ENCODE assay signal across 16 cellular contexts in the genomic region with DNA sequence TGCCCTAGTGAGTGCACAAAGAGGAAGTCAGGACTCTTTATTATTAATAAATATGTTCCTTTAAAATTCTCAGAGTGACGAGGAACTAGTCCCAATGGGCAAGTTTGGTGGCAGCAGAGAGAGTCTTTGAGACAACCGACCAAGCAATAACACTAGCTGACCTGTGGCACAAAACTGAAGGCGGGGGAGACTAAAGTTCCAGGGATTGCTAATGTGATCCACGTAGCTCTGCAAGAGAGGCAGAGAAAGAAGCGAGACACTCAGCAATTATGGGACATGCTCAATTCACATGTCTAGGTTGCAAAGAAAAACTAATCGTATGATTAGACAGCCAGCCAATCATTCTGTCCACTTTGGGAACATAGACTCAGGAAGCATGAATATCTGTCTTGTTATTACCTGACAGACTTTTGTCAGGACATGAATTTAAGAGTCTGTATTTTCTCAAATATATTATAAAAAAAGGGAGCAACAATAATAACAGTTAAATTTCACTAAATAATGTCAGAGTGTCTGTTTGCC.
DNase-seq lines count a peak whose midpoint lies in the region; ATAC-seq and TF ChIP-seq lines count a peak whose summit lies in the region.
"Had no signal": no experiment of that assay in that cellular context is flagged by ENCODE, and none has a peak within 500 bp of the region (broad histone marks: within the 10 kb centered on the region; RNA-seq: fewer than 3 reads in every experiment).

No MANE protein-coding gene starts in this region.

- H3K9me3 Mint-ChIP-seq in H9: no peaks in the 10 kb centered on the region
- H3K9me3 Mint-ChIP-seq: CD4-positive, alpha-beta T cell; T-cell had no signal

- H2BK20ac ChIP-seq in H9 (ENCODE audit: low read depth, low read length, poor library complexity, severe bottlenecking): peak overlapping the region; percentile 60

- H4K8ac ChIP-seq in H9 (replicated peaks; ENCODE audit: insufficient read length, low read depth, low read length): no peak overlapping the region

- H2AFZ ChIP-seq in H9 (ENCODE audit: low read length) (no peak overlapping the region), hepatocyte (peak overlapping the region; percentile 17)

- no peak overlapping the region for H3K4ac ChIP-seq in H9 (ENCODE audit: low read depth, low read length)

- peaks cover 0 to 4% of the 10 kb centered on the region in 2 experiments; a peak in 1 of 4 replicates for H3K4me1 Mint-ChIP-seq in H9
- H3K4me1 Mint-ChIP-seq: T-cell had no signal

- H3K27ac Mint-ChIP-seq in H9: no peak overlapping the region
- H3K27ac Mint-ChIP-seq: CD4-positive, alpha-beta T cell; T-cell had no signal

- no peaks in the 10 kb centered on the region for H3K79me2 ChIP-seq in H9 (ENCODE audit: insufficient read depth, low read length)
- H3K79me2 ChIP-seq in hepatocyte: no peaks in the 10 kb centered on the region

- no peak overlapping the region for H2BK5ac ChIP-seq in H9 (ENCODE audit: insufficient read length, low read length)

- no peak overlapping the region for H4K5ac ChIP-seq in H9 (ENCODE audit: insufficient read length, low read depth, low read length)

- no peaks in the 10 kb centered on the region for H3K27me3 Mint-ChIP-seq in H9 (ENCODE audit: low read depth)

- no peak overlapping the region for H3K9ac ChIP-seq in H9 (ENCODE audit: extremely low read depth, insufficient read length, low read length)
- H3K9ac ChIP-seq: BLaER1 treated with 17β-estradiol and CSF1 and Interleukin-3, amounts not matched to agents 10 nM and 100 nM had no signal

- WGBS in H9 (ENCODE audit: extremely low coverage, insufficient read length, low lambda C conversion rate): no CpG with 5 or more reads among the region's 6 CpGs
- 79% methylated on average over 6 of the region's 6 CpGs for WGBS in hepatocyte (ENCODE audit: low lambda C conversion rate, missing lambda C conversion rate)

- no peak overlapping the region for H3K18ac ChIP-seq in H9 (ENCODE audit: insufficient read length, low read depth, low read length)

- H3K9me2 ChIP-seq in hepatocyte (replicated peaks; ENCODE audit: insufficient read depth): no peaks in the 10 kb centered on the region

- no peak overlapping the region for H3K56ac ChIP-seq in H9 (ENCODE audit: insufficient read length, low read depth, low read length)

- H3K27me3 ChIP-seq in H9 (ENCODE audit: insufficient read depth, low read length) (no peaks in the 10 kb centered on the region), hepatocyte (no peaks in the 10 kb centered on the region), H7 (ENCODE audit: control insufficient read depth, insufficient read depth, low read length) (no peaks in the 10 kb centered on the region)
- H3K27me3 ChIP-seq: BLaER1 treated with 17β-estradiol and CSF1 and Interleukin-3, amounts not matched to agents 10 nM and 100 nM; MG63 had no signal

- H2BK15ac ChIP-seq in H9 (ENCODE audit: low read depth, low read length): no peak overlapping the region

- ATAC-seq in mucosa of descending colon (peak; percentile 45), HG03342 (IDR thresholded peaks at IDR 0.05; ENCODE audit: unreplicated experiment) (no peak)

- no peaks in the 10 kb centered on the region for H3K23me2 ChIP-seq in H9 (ENCODE audit: insufficient read length, low read depth, low read length, poor library complexity, severe bottlenecking)

- H3K36me3 ChIP-seq in hepatocyte (replicated peaks; ENCODE audit: insufficient read depth, low read depth) (no peaks in the 10 kb centered on the region), mucosa of descending colon (ENCODE audit: low read depth) (no peaks in the 10 kb centered on the region), H7 (replicated peaks; ENCODE audit: control insufficient read depth, insufficient read depth, low read length) (no peaks in the 10 kb centered on the region)
- H3K36me3 ChIP-seq: BLaER1 treated with 17β-estradiol and CSF1 and Interleukin-3, amounts not matched to agents 10 nM and 100 nM; MG63 had no signal

- H4K91ac ChIP-seq in H9 (ENCODE audit: insufficient read length, low read depth, low read length): no peak overlapping the region

- no peak overlapping the region for H3K14ac ChIP-seq in H9 (ENCODE audit: insufficient read depth, low read length)

- no peak for TF ChIP-seq CTCF in H9 (conservative IDR thresholded peaks at IDR 0.05)
- TF ChIP-seq CTCF in hepatocyte (IDR thresholded peaks at IDR 0.05; ENCODE audit: poor library complexity): no peak
- no peak for TF ChIP-seq CTCF in mucosa of descending colon (IDR thresholded peaks at IDR 0.05)

- no peaks in the 10 kb centered on the region for H3K4me1 ChIP-seq in H9 (ENCODE audit: insufficient read depth, low read length)
- H3K4me1 ChIP-seq in hepatocyte (ENCODE audit: insufficient read depth): peaks cover 13% of the 10 kb centered on the region
- H3K4me1 ChIP-seq in mucosa of descending colon (ENCODE audit: low read depth): peaks cover 16% of the 10 kb centered on the region
- H3K4me1 ChIP-seq: A549 had no signal

- DNase-seq in H9 (no peak), NCI-H1105 (lab: John Stamatoyannopoulos, UW) (peak; percentile 37), hepatocyte (ENCODE audit: low spot score) (no peak), mucosa of descending colon (peak in 1 of 3 donors; percentile 21), H7 (no peak), NCI-H2196 (lab: John Stamatoyannopoulos, UW; ENCODE audit: unreplicated experiment) (no peak)
- DNase-seq in stimulated activated CD4-positive, alpha-beta T cell treated with anti-CD3 and anti-CD28 coated beads, Interleukin-15, amount 100 ng/mL, for 24 hours: no peak
- DNase-seq: CD4-positive, alpha-beta T cell; GOT3; MG63; NCI-H1417 treated with DMSO at 0.1 percent for 48 hours; Right ventricle myocardium superior; T-cell had no signal

- H3K4me3 ChIP-seq in hepatocyte (no peak overlapping the region), mucosa of descending colon (no peak overlapping the region), H7 (ENCODE audit: insufficient read depth, low read depth, low read length) (no peak overlapping the region)
- H3K4me3 ChIP-seq: A549; BLaER1 treated with 17β-estradiol and CSF1 and Interleukin-3, amounts not matched to agents 10 nM and 100 nM; MG63 had no signal

- H3K9me3 ChIP-seq in H9 (ENCODE audit: control insufficient read depth, low read depth, low read length) (no peaks in the 10 kb centered on the region), hepatocyte (ENCODE audit: low read depth) (no peaks in the 10 kb centered on the region), mucosa of descending colon (no peaks in the 10 kb centered on the region)
- H3K9me3 ChIP-seq: A549; BLaER1 treated with 17β-estradiol and CSF1 and Interleukin-3, amounts not matched to agents 10 nM and 100 nM; MG63 had no signal

- H3K36me3 Mint-ChIP-seq in H9 (ENCODE audit: insufficient read depth in 1 of 3, low read depth in 3 of 3): no peaks in the 10 kb centered on the region
- H3K36me3 Mint-ChIP-seq: T-cell had no signal

- H2AK5ac ChIP-seq in H9 (ENCODE audit: insufficient read length, low read length): no peak overlapping the region

- no peaks in the 10 kb centered on the region for H3K79me1 ChIP-seq in H9 (ENCODE audit: insufficient read depth, low read depth, low read length, poor library complexity, severe bottlenecking)

- H2BK120ac ChIP-seq in H9 (ENCODE audit: low read depth, low read length, poor library complexity, severe bottlenecking): no peak overlapping the region

- no peak overlapping the region for H3K27ac ChIP-seq in H9 (ENCODE audit: insufficient read length, low read depth, low read length)
- H3K27ac ChIP-seq in hepatocyte: peak overlapping the region; percentile 32
- H3K27ac ChIP-seq: A549; BLaER1 treated with 17β-estradiol and CSF1 and Interleukin-3, amounts not matched to agents 10 nM and 100 nM had no signal

- H3K4me3 Mint-ChIP-seq in H9: no peak overlapping the region
- H3K4me3 Mint-ChIP-seq: CD4-positive, alpha-beta T cell; T-cell had no signal

- H3K4me2 ChIP-seq in H9 (ENCODE audit: insufficient read depth, insufficient read length, low read length) (no peak overlapping the region), hepatocyte (peak overlapping the region; percentile 48)
- H3K4me2 ChIP-seq: A549 had no signal

- intact Hi-C loops in mucosa of descending colon (cut with DNase I, micrococcal nuclease): loop anchor here in 1 of 2 donors (5.0 kb wide), 1 partner anchor 66 kb away; no protein-coding TSS in a partner anchor

- H4K20me1 ChIP-seq in H9 (ENCODE audit: control insufficient read depth, insufficient read depth, insufficient read length) (no peaks in the 10 kb centered on the region), hepatocyte (ENCODE audit: insufficient read depth, poor library complexity, severe bottlenecking) (no peaks in the 10 kb centered on the region)
- H4K20me1 ChIP-seq: BLaER1 treated with 17β-estradiol and CSF1 and Interleukin-3, amounts not matched to agents 10 nM and 100 nM had no signal

- H3K23ac ChIP-seq in H9 (ENCODE audit: insufficient read length, low read depth, low read length): no peak overlapping the region

- H3T11ph ChIP-seq in H9 (ENCODE audit: low read length): no peak overlapping the region

- no peak overlapping the region for H2BK12ac ChIP-seq in H9 (ENCODE audit: insufficient read length, low read depth, low read length)
